ENCODE assay signal across 8 cellular contexts in genomic region chr9:87678650-87679355, GRCh38. TPM values are rescaled to one million over a fixed set of nuclear protein-coding genes. Genes with fewer than 3 reads are reported as not detected.
A peak's percentile ranks its signal among the peaks of the same experiment; 100 is the strongest.
DNase-seq lines count a peak whose midpoint lies in the region; FAIRE-seq and TF ChIP-seq lines count a peak whose summit lies in the region.

No MANE protein-coding gene starts in this region.

- no peaks in the 10 kb centered on the region for H3K9me2 ChIP-seq in Loucy (replicated peaks; ENCODE audit: low read depth, low read length)

- H4K20me1 ChIP-seq in Loucy (ENCODE audit: insufficient read depth, low read length, poor library complexity, severe bottlenecking) (no peaks in the 10 kb centered on the region), endothelial cell of umbilical vein (replicated peaks; ENCODE audit: control insufficient read depth, extremely low read depth, insufficient read depth, low read length) (no peaks in the 10 kb centered on the region)

- no peak overlapping the region for H4K91ac ChIP-seq in mesenchymal stem cell (ENCODE audit: low read length)

- peak; percentile 63 for DNase-seq in activated CD8-positive, alpha-beta memory T cell treated with anti-CD3 and anti-CD28 coated beads for 24 hours
- no peak for DNase-seq in activated CD8-positive, alpha-beta memory T cell treated with anti-CD3 and anti-CD28 coated beads, Interleukin-2, amount 50 U/mL, for 48 hours
- peak; percentile 21 for DNase-seq in T follicular helper cell (ENCODE audit: low read depth)
- DNase-seq in endothelial cell of umbilical vein (ENCODE audit: low read depth, low spot score): peak; percentile 57
- DNase-seq in mesenchymal stem cell: peak; percentile 81
- DNase-seq in uterus: peak; percentile 55 to 75
- no peak for DNase-seq in KG1 (lab: John Stamatoyannopoulos, UW)

- no peak overlapping the region for H3K18ac ChIP-seq in mesenchymal stem cell (ENCODE audit: low read depth in 1 of 2, low read length in 2 of 2)

- H4K8ac ChIP-seq in mesenchymal stem cell (ENCODE audit: low read length): no peak overlapping the region

- WGBS in mesenchymal stem cell: 66% methylated on average over 9 of the region's 9 CpGs

- no peak overlapping the region for H2AK5ac ChIP-seq in mesenchymal stem cell (ENCODE audit: low read length, severe bottlenecking)

- POLR2A ChIA-PET in endothelial cell of umbilical vein (lab: Charles Lee): no interaction called here

- no peak overlapping the region for H3K14ac ChIP-seq in mesenchymal stem cell (ENCODE audit: low read length in 2 of 2)

- no peak overlapping the region for H3K27ac ChIP-seq in endothelial cell of umbilical vein (ENCODE audit: insufficient read depth, low read depth, low read length)
- no peak overlapping the region for H3K27ac ChIP-seq in mesenchymal stem cell (ENCODE audit: low read length, poor library complexity, severe bottlenecking)
- no peak overlapping the region for H3K27ac ChIP-seq in uterus

- no peak overlapping the region for H2AFZ ChIP-seq in Loucy (ENCODE audit: low read length)
- no peak overlapping the region for H2AFZ ChIP-seq in endothelial cell of umbilical vein (ENCODE audit: low read depth, low read length)
- no peak overlapping the region for H2AFZ ChIP-seq in mesenchymal stem cell (ENCODE audit: low read depth, low read length)

- no peak overlapping the region for H3K4ac ChIP-seq in mesenchymal stem cell (ENCODE audit: low read depth in 1 of 2, low read length in 2 of 2)

- no TSS peak for BruUV-seq in endothelial cell of umbilical vein (replicated peaks; lab: Mats Ljungman, UMichigan)

- H3K27me3 ChIP-seq in Loucy (ENCODE audit: insufficient read depth, low read length, poor library complexity, severe bottlenecking) (no peaks in the 10 kb centered on the region), endothelial cell of umbilical vein (ENCODE audit: control insufficient read depth in 2 of 2, insufficient read depth in 2 of 2, low read length in 2 of 2) (no peaks in the 10 kb centered on the region), mesenchymal stem cell (ENCODE audit: control insufficient read depth in 1 of 2, insufficient read depth in 1 of 2, low read length in 2 of 2) (no peaks in the 10 kb centered on the region), uterus (no peaks in the 10 kb centered on the region)

- H2BK15ac ChIP-seq in mesenchymal stem cell (ENCODE audit: low read depth, poor library complexity, severe bottlenecking): no peak overlapping the region

- no peak overlapping the region for H3K23ac ChIP-seq in mesenchymal stem cell (ENCODE audit: low read length in 2 of 2)

- no peak for TF ChIP-seq POLR2A in endothelial cell of umbilical vein (IDR thresholded peaks at IDR 0.05; ENCODE audit: low read depth, low read length)
- TF ChIP-seq POLR2A in uterus (IDR thresholded peaks at IDR 0.05): no peak

- H3K79me2 ChIP-seq in Loucy (ENCODE audit: insufficient read depth, low read length) (no peaks in the 10 kb centered on the region), endothelial cell of umbilical vein (ENCODE audit: control insufficient read depth, insufficient read depth, low read length) (no peaks in the 10 kb centered on the region)

- TF ChIP-seq CTCF in Loucy (conservative IDR thresholded peaks at IDR 0.05; ENCODE audit: low read length) (peak; percentile 80), endothelial cell of umbilical vein (IDR thresholded peaks at IDR 0.05; ENCODE audit: extremely low read depth in 1 of 2, insufficient read depth in 1 of 2, low read depth in 1 of 2, low read length in 2 of 2) (peak; percentile 69 to 76), uterus (IDR thresholded peaks at IDR 0.05) (peak; percentile 75 to 87 (median 81))

- dilution Hi-C loops in endothelial cell of umbilical vein (cut with MboI; ENCODE audit: extremely low pct_ligation_motif_present, low sequenced_read_pairs): no loop called here

- H3K9me3 ChIP-seq in Loucy (ENCODE audit: insufficient read depth, low read depth, low read length) (no peaks in the 10 kb centered on the region), endothelial cell of umbilical vein (replicated peaks; ENCODE audit: control insufficient read depth, insufficient read depth, low read length) (no peaks in the 10 kb centered on the region), mesenchymal stem cell (ENCODE audit: control insufficient read depth, low read length) (no peaks in the 10 kb centered on the region), uterus (no peaks in the 10 kb centered on the region)

- H3K9ac ChIP-seq in Loucy (ENCODE audit: low read depth, low read length, poor library complexity, severe bottlenecking): no peak overlapping the region
- H3K9ac ChIP-seq in endothelial cell of umbilical vein (replicated peaks; ENCODE audit: extremely low read depth, insufficient read depth, low read length): no peak overlapping the region
- peak overlapping the region; percentile 8 for H3K9ac ChIP-seq in mesenchymal stem cell (ENCODE audit: low read length)

- intact Hi-C loops in endothelial cell of umbilical vein (cut with micrococcal nuclease): loop anchor here (1.0 kb wide), 1 partner anchor 134 kb away; no protein-coding TSS in a partner anchor
- intact Hi-C loops in uterus (cut with DNase I; ENCODE audit: low total_unique reads): no loop called here

- no peak overlapping the region for H2BK12ac ChIP-seq in mesenchymal stem cell (ENCODE audit: low read length in 2 of 2)

- no peak overlapping the region for H3K4me3 ChIP-seq in Loucy (ENCODE audit: low read length, poor library complexity, severe bottlenecking)
- no peak overlapping the region for H3K4me3 ChIP-seq in endothelial cell of umbilical vein (replicated peaks in 1 of 3; ENCODE audit: insufficient read depth in 1 of 3, low read depth in 1 of 3, low read length in 3 of 3)
- H3K4me3 ChIP-seq in mesenchymal stem cell (ENCODE audit: insufficient read depth in 1 of 2, low read depth in 1 of 2, low read length in 2 of 2): no peak overlapping the region
- H3K4me3 ChIP-seq in uterus: no peak overlapping the region

- CTCF ChIA-PET in endothelial cell of umbilical vein (lab: Charles Lee): interaction anchor here (2.3 to 3.6 kb wide), 3 partner anchors 134 to 341 kb away, joined by 15 to 35 read pairs (median 23); no protein-coding TSS in a partner anchor

- H3K36me3 ChIP-seq in Loucy (ENCODE audit: insufficient read depth, low read length): peaks cover 9% of the 10 kb centered on the region; the same call in 1 of the 2 replicates
- peaks cover 0 to 21% of the 10 kb centered on the region in 2 experiments for H3K36me3 ChIP-seq in endothelial cell of umbilical vein (ENCODE audit: control insufficient read depth in 2 of 2, extremely low read depth in 1 of 2, insufficient read depth in 2 of 2, low read length in 2 of 2)
- H3K36me3 ChIP-seq in mesenchymal stem cell (ENCODE audit: control insufficient read depth in 1 of 2, insufficient read depth in 2 of 2, low read depth in 1 of 2, low read length in 2 of 2): peaks cover 10 to 60% of the 10 kb centered on the region in 2 experiments
- no peaks in the 10 kb centered on the region for H3K36me3 ChIP-seq in uterus

- no peak overlapping the region for H2BK120ac ChIP-seq in mesenchymal stem cell (ENCODE audit: low read depth, low read length)

- no peaks in the 10 kb centered on the region for H3K4me1 ChIP-seq in Loucy (ENCODE audit: insufficient read depth, low read length, poor library complexity, severe bottlenecking)
- no peaks in the 10 kb centered on the region for H3K4me1 ChIP-seq in endothelial cell of umbilical vein (ENCODE audit: control insufficient read depth, extremely low read depth, insufficient read depth, low read length)
- H3K4me1 ChIP-seq in mesenchymal stem cell (ENCODE audit: control insufficient read depth, insufficient read depth, low read depth, low read length): peaks cover 1% of the 10 kb centered on the region
- no peaks in the 10 kb centered on the region for H3K4me1 ChIP-seq in uterus

- peaks cover 19% of the 10 kb centered on the region for H3K79me1 ChIP-seq in mesenchymal stem cell (replicated peaks; ENCODE audit: low read length, poor library complexity, severe bottlenecking)

- H3K4me2 ChIP-seq in Loucy (ENCODE audit: low read depth, low read length, poor library complexity, severe bottlenecking) (no peak overlapping the region), endothelial cell of umbilical vein (ENCODE audit: insufficient read depth, low read length) (no peak overlapping the region), mesenchymal stem cell (ENCODE audit: low read length, poor library complexity, severe bottlenecking) (no peak overlapping the region)

- no peaks in the 10 kb centered on the region for H3F3A ChIP-seq in Loucy (ENCODE audit: low read depth)

- H3K9me1 ChIP-seq in endothelial cell of umbilical vein (replicated peaks; ENCODE audit: control insufficient read depth, extremely low read depth, insufficient read depth, low read length): no peaks in the 10 kb centered on the region

- peak; percentile 95 for FAIRE-seq in endothelial cell of umbilical vein (lab: Jason Lieb, UNC)

- no peak overlapping the region for H2BK5ac ChIP-seq in mesenchymal stem cell (ENCODE audit: low read depth, low read length, poor library complexity, severe bottlenecking)

TF ChIP-seq in endothelial cell of umbilical vein, 7 proteins besides CTCF, POLR2A, EP300 and RAD21:
- TF ChIP-seq MAX (IDR thresholded peaks at IDR 0.05; ENCODE audit: insufficient read depth, insufficient read length): no peak

RNA-seq across cellular contexts. Expression of gene CTSL, which starts 47.1 kb away (rescaled TPM):
- 105 and 107 TPM in 2 replicates for total RNA-seq in endothelial cell of umbilical vein
- 70.0 and 98.4 TPM in 2 replicates for polyA plus RNA-seq in endothelial cell of umbilical vein
- polyA plus RNA-seq in endothelial cell of umbilical vein (2011; cell fraction: cytosol; rRNA removed): 119 and 131 TPM in 2 replicates
- 54.4 and 74.6 TPM in 2 replicates for polyA plus RNA-seq in endothelial cell of umbilical vein (2011; cell fraction: nucleus; rRNA removed)
- 159 and 194 TPM in 2 replicates for polyA plus RNA-seq in endothelial cell of umbilical vein (2012)
- polyA minus RNA-seq in endothelial cell of umbilical vein: 47.3 and 62.3 TPM in 2 replicates
- 27.0 TPM for polyA minus RNA-seq in endothelial cell of umbilical vein (2011; cell fraction: cytosol; rRNA and poly(A)+ RNA removed)
- polyA minus RNA-seq in endothelial cell of umbilical vein (2011; cell fraction: nucleus; rRNA and poly(A)+ RNA removed): 8.8 and 14.3 TPM in 2 replicates
- polyA plus RNA-seq in mesenchymal stem cell (2013, experiment 1 of 2): 288 TPM
- 307 TPM for polyA plus RNA-seq in mesenchymal stem cell (2013, experiment 2 of 2)
- 100 to 1,000 TPM in 3 of 4 donors, 10 to 100 TPM in 1; 84.3 to 183 (median 147) TPM for total RNA-seq in uterus

Comparison
In these comparisons a context has a peak if more than half of its experiments do, and no peak if none do; other contexts are left out.
1. DNase-seq: peak in activated CD8-positive, alpha-beta memory T cell treated with anti-CD3 and anti-CD28 coated beads for 24 hours (single experiment), T follicular helper cell (single experiment), endothelial cell of umbilical vein (single experiment), mesenchymal stem cell (single experiment) and uterus (2 of 2); none in activated CD8-positive, alpha-beta memory T cell treated with anti-CD3 and anti-CD28 coated beads, Interleukin-2, amount 50 U/mL, for 48 hours (single experiment) and KG1 (single experiment).
2. Peak in every context shown above with its lines, with median percentiles within 50 percentile points of each other: CTCF ChIP-seq.